25 cellular contexts compared by ENCODE assay signal in genomic region chr22:41772198-41772597, GRCh38.
"Had no signal": no experiment of that assay in that cellular context is flagged by ENCODE, and none has a peak within 500 bp of the region (broad histone marks: within the 10 kb centered on the region; RNA-seq: fewer than 3 reads in every experiment).

No MANE protein-coding gene starts in this region.

- ATAC-seq: activated CD8-positive, alpha-beta T cell treated with anti-CD3 and anti-CD28 coated beads, Interleukin-2, amount 10 ng/mL, durations not matched to agents 7 days and 5 days; activated naive CD4-positive, alpha-beta T cell treated with anti-CD3 and anti-CD28 coated beads, Interleukin-2, amount 50 U/mL, for 72 hours; psoas muscle; right cardiac atrium had no signal

- H3K4me1 ChIP-seq: colonic mucosa, psoas muscle, thyroid gland had no signal

- H3K4me3 Mint-ChIP-seq: activated CD8-positive, alpha-beta T cell treated with anti-CD3 and anti-CD28 coated beads, Interleukin-2, amount 10 ng/mL, durations not matched to agents 7 days and 5 days; central memory CD8-positive, alpha-beta T cell; memory B cell; nephron; stimulated activated naive CD8-positive, alpha-beta T cell treated with anti-CD3 and anti-CD28 coated beads, Interleukin-15, Interleukin-2, amounts not matched to agents 100 ng/mL and 50 ng/mL, for 24 hours had no signal

- DNase-seq: activated CD4-positive, alpha-beta T cell treated with anti-CD3 and anti-CD28 coated beads for 1 hour; activated CD4-positive, alpha-beta T cell treated with anti-CD3 and anti-CD28 coated beads, Interleukin-2, amount 50 U/mL, for 1 hour; activated CD8-positive, alpha-beta T cell treated with anti-CD3 and anti-CD28 coated beads, Interleukin-2, amount 10 ng/mL, durations not matched to agents 7 days and 5 days; activated T-cell treated with anti-CD3 and anti-CD28 coated beads, Interleukin-2, amount 50 U/mL, for 1 hour; aorta; brain microvascular endothelial cell; colonic mucosa; erythroblast; hippocampal formation; left cardiac atrium; ovary; psoas muscle; right cardiac atrium; stimulated activated CD4-positive, alpha-beta T cell treated with anti-CD3 and anti-CD28 coated beads, Interleukin-12 subunit alpha, Interleukin-12 subunit beta, amount 100 ng/mL, for 4 hours; stimulated activated CD4-positive, alpha-beta T cell treated with anti-CD3 and anti-CD28 coated beads, Interleukin-4, amount 100 ng/mL, for 4 hours; substantia nigra; T-helper 1 cell; thyroid gland had no signal

- H3K4me1 Mint-ChIP-seq: central memory CD8-positive, alpha-beta T cell; memory B cell; nephron had no signal

- H3K27ac Mint-ChIP-seq: activated CD8-positive, alpha-beta T cell treated with anti-CD3 and anti-CD28 coated beads, Interleukin-2, amount 10 ng/mL, durations not matched to agents 7 days and 5 days; activated naive CD4-positive, alpha-beta T cell treated with anti-CD3 and anti-CD28 coated beads, Interleukin-2, amount 50 U/mL, for 72 hours; memory B cell; nephron; stimulated activated naive CD8-positive, alpha-beta T cell treated with anti-CD3 and anti-CD28 coated beads, Interleukin-15, Interleukin-2, amounts not matched to agents 100 ng/mL and 50 ng/mL, for 24 hours had no signal

- H3K36me3 ChIP-seq: brain microvascular endothelial cell, colonic mucosa, neutrophil, ovary, thyroid gland had no signal

- H3K9me3 Mint-ChIP-seq: activated naive CD4-positive, alpha-beta T cell treated with anti-CD3 and anti-CD28 coated beads, Interleukin-2, amount 50 U/mL, for 72 hours; central memory CD8-positive, alpha-beta T cell; memory B cell; nephron; stimulated activated naive CD8-positive, alpha-beta T cell treated with anti-CD3 and anti-CD28 coated beads, Interleukin-15, Interleukin-2, amounts not matched to agents 100 ng/mL and 50 ng/mL, for 24 hours had no signal

- H3K27me3 ChIP-seq: brain microvascular endothelial cell, colonic mucosa, foreskin keratinocyte, neutrophil, ovary, thyroid gland had no signal

- H3K27me3 Mint-ChIP-seq: central memory CD8-positive, alpha-beta T cell; stimulated activated naive CD8-positive, alpha-beta T cell treated with anti-CD3 and anti-CD28 coated beads, Interleukin-15, Interleukin-2, amounts not matched to agents 100 ng/mL and 50 ng/mL, for 24 hours had no signal

- H3K36me3 Mint-ChIP-seq: activated naive CD4-positive, alpha-beta T cell treated with anti-CD3 and anti-CD28 coated beads, Interleukin-2, amount 50 U/mL, for 72 hours; memory B cell had no signal

- H3K27ac ChIP-seq: brain microvascular endothelial cell, colonic mucosa, foreskin keratinocyte, neutrophil, ovary, psoas muscle, thyroid gland had no signal

- H3K4me3 ChIP-seq: colonic mucosa, ovary, psoas muscle, thyroid gland had no signal

- H3K9me3 ChIP-seq: colonic mucosa, neutrophil, ovary, psoas muscle, thyroid gland had no signal
